Comparison of ENCODE assay signal across 8 cellular contexts in genomic region chrX:53685711-53686110, GRCh38. TPM values are rescaled to one million over a fixed set of nuclear protein-coding genes. Genes with fewer than 3 reads are reported as not detected.
DNase-seq lines count a peak whose midpoint lies in the region; ATAC-seq and TF ChIP-seq lines count a peak whose summit lies in the region.

No MANE protein-coding gene starts in this region.

- peak overlapping the region; percentile 63 to 76 for H3K4me3 ChIP-seq in CD4-positive, alpha-beta memory T cell (ENCODE audit: low read length in 2 of 2)
- H3K4me3 ChIP-seq in astrocyte of the spinal cord (ENCODE audit: low read depth, low read length) (peak overlapping the region; percentile 65), mesendoderm (ENCODE audit: low read length) (peak overlapping the region; percentile 79)

- peaks cover 0 to 20% of the 10 kb centered on the region in 2 donors for H3K36me3 Mint-ChIP-seq in CD4-positive, alpha-beta memory T cell

- H3K4me3 Mint-ChIP-seq in CD4-positive, alpha-beta memory T cell, result peak overlapping the region; percentile 88 to 97 (median 90)

- peaks cover 5% of the 10 kb centered on the region for H3K36me3 ChIP-seq in CD4-positive, alpha-beta memory T cell (ENCODE audit: insufficient read depth, low read length)
- H3K36me3 ChIP-seq in KOPT-K1 (ENCODE audit: insufficient read depth, low read length) (peaks cover 19% of the 10 kb centered on the region), mesendoderm (ENCODE audit: control insufficient read depth, insufficient read depth, low read length) (peaks cover 1% of the 10 kb centered on the region)

- H3K4me1 Mint-ChIP-seq in CD4-positive, alpha-beta memory T cell, result peaks cover 11 to 42% (median 23%) of the 10 kb centered on the region in 4 donors

- no peak for TF ChIP-seq CTCF in astrocyte of the spinal cord (IDR thresholded peaks at IDR 0.05; ENCODE audit: low read depth, low read length)

- H3K79me1 ChIP-seq in mesendoderm (ENCODE audit: low read length), result no peaks in the 10 kb centered on the region

- H3K4me1 ChIP-seq in CD4-positive, alpha-beta memory T cell (ENCODE audit: insufficient read depth, low read length), result peaks cover 31% of the 10 kb centered on the region
- no peaks in the 10 kb centered on the region for H3K4me1 ChIP-seq in mesendoderm (ENCODE audit: control insufficient read depth, low read depth, low read length)

- peak overlapping the region; percentile 65 to 99 (median 86) for H3K27ac Mint-ChIP-seq in CD4-positive, alpha-beta memory T cell

- POLR2A ChIA-PET in CD4-positive, alpha-beta memory T cell (lab: Charles Lee; ENCODE audit: partially characterized antibody), result interaction anchor here (0.9 to 6.0 kb wide), 7 partner anchors 10 to 1371 kb away, joined by 3 to 106 read pairs (median 7); partner anchors contain the start of genes PHF8 and TSPYL2

- H3K23ac ChIP-seq in mesendoderm (ENCODE audit: low read length), result no peak overlapping the region

- no peak overlapping the region for H2BK5ac ChIP-seq in mesendoderm (ENCODE audit: low read length)

- no peak overlapping the region for H2BK15ac ChIP-seq in mesendoderm (replicated peaks; ENCODE audit: low read depth)

- no peak overlapping the region for H2BK120ac ChIP-seq in mesendoderm (ENCODE audit: low read depth, low read length)

- H3K9me3 ChIP-seq in CD4-positive, alpha-beta memory T cell (ENCODE audit: control insufficient read depth in 1 of 2, low read length in 2 of 2), result no peaks in the 10 kb centered on the region
- H3K9me3 ChIP-seq in KOPT-K1 (ENCODE audit: insufficient read depth, low read length, poor library complexity, severe bottlenecking), result no peaks in the 10 kb centered on the region

- intact Hi-C loops in CD4-positive, alpha-beta memory T cell (cut with micrococcal nuclease), result loop anchor here (2.0 to 10.0 kb wide), 4 partner anchors 147 to 1475 kb away; partner anchors contain the start of gene MAGED2

- no peak for ATAC-seq in HG03196 (IDR thresholded peaks at IDR 0.05; ENCODE audit: unreplicated experiment)

- peaks cover 27% of the 10 kb centered on the region for H3K79me2 ChIP-seq in mesendoderm (ENCODE audit: control insufficient read depth, insufficient read depth, low read length)

- H4K8ac ChIP-seq in mesendoderm (ENCODE audit: low read depth, low read length), result no peak overlapping the region

- H3K9me3 Mint-ChIP-seq in CD4-positive, alpha-beta memory T cell, result peaks cover 0 to 2% (median 0%) of the 10 kb centered on the region in 8 donors

- WGBS in mesendoderm (ENCODE audit: extremely low coverage, insufficient coverage, low lambda C conversion rate), result no CpG with 5 or more reads among the region's 4 CpGs

- H3K4ac ChIP-seq in mesendoderm (ENCODE audit: low read depth, low read length), result no peak overlapping the region

- CTCF ChIA-PET in CD4-positive, alpha-beta memory T cell (lab: Charles Lee; ENCODE audit: partially characterized antibody), result interaction anchor here (2.3 to 4.5 kb wide), 2 partner anchors 30 to 146 kb away, joined by 10 to 29 read pairs; no protein-coding TSS in a partner anchor

- H3K4me2 ChIP-seq in mesendoderm (ENCODE audit: low read length), result no peak overlapping the region

- H3K27ac ChIP-seq in CD4-positive, alpha-beta memory T cell (ENCODE audit: low read depth, low read length), result peak overlapping the region; percentile 80
- H3K27ac ChIP-seq in KOPT-K1 (ENCODE audit: low read depth, low read length, poor library complexity, severe bottlenecking) (peak overlapping the region; percentile 91), mesendoderm (ENCODE audit: low read depth, low read length) (peak overlapping the region; percentile 98)

- H3K56ac ChIP-seq in mesendoderm (ENCODE audit: low read length), result peak overlapping the region; percentile 85

- no peak overlapping the region for H4K5ac ChIP-seq in mesendoderm (ENCODE audit: low read length)

- peak overlapping the region; percentile 98 for H3K18ac ChIP-seq in mesendoderm (ENCODE audit: low read length)

- no peak for DNase-seq in CD4-positive, alpha-beta memory T cell
- no peak for DNase-seq in astrocyte of the spinal cord (ENCODE audit: low read depth, low spot score)
- DNase-seq in mesendoderm, result no peak
- no peak for DNase-seq in retina
- DNase-seq in mesenteric fat pad (ENCODE audit: low spot score), result no peak
- DNase-seq in COLO829 (ENCODE audit: low spot score), result no peak

- peak overlapping the region; percentile 84 for H3K9ac ChIP-seq in mesendoderm (ENCODE audit: low read length)

- in situ Hi-C loops in astrocyte of the spinal cord (cut with HindIII; ENCODE audit: low sequenced_read_pairs), result no loop called here

- no peak overlapping the region for H2AK5ac ChIP-seq in mesendoderm (ENCODE audit: low read length)

- H3K27me3 Mint-ChIP-seq in CD4-positive, alpha-beta memory T cell, result no peaks in the 10 kb centered on the region

- H3K27me3 ChIP-seq in CD4-positive, alpha-beta memory T cell (ENCODE audit: insufficient read depth, low read length), result no peaks in the 10 kb centered on the region
- H3K27me3 ChIP-seq in mesendoderm (ENCODE audit: insufficient read depth, low read length, poor library complexity), result no peaks in the 10 kb centered on the region

RNA-seq across cellular contexts. Expression of gene HUWE1, which starts 0.8 kb away (rescaled TPM):
- total RNA-seq in CD4-positive, alpha-beta memory T cell, result 100 to 1,000 TPM; 176 to 202 TPM
- 10 to 100 TPM in 1 of 2 donors, 1 to 10 TPM in 1; 3.3 to 19.0 TPM for polyA plus RNA-seq in CD4-positive, alpha-beta memory T cell
- polyA plus RNA-seq in mesendoderm (2013, experiment 1 of 2), result 48.4 TPM
- 44.3 TPM for polyA plus RNA-seq in mesendoderm (2013, experiment 2 of 2)
- 178 TPM for total RNA-seq in mesenteric fat pad
